Comparison of ENCODE assay signal across 24 cellular contexts in genomic region chr13:28778308-28779215, GRCh38. TPM values are rescaled to one million over a fixed set of nuclear protein-coding genes. Genes with fewer than 3 reads are reported as not detected.
A peak's percentile ranks its signal among the peaks of the same experiment; 100 is the strongest.
DNase-seq lines count a peak whose midpoint lies in the region; ATAC-seq and TF ChIP-seq lines count a peak whose summit lies in the region.
"Had no signal": no experiment of that assay in that cellular context is flagged by ENCODE, and none has a peak within 500 bp of the region (broad histone marks: within the 10 kb centered on the region; RNA-seq: fewer than 3 reads in every experiment).

No MANE protein-coding gene starts in this region.

- H2BK12ac ChIP-seq in neuronal stem cell (ENCODE audit: low read length) = peak overlapping the region; percentile 41

- H2BK120ac ChIP-seq in neuronal stem cell (ENCODE audit: low read depth, low read length) = no peak overlapping the region

- H2AFZ ChIP-seq in neuronal stem cell (ENCODE audit: low read length) = no peak overlapping the region
- H2AFZ ChIP-seq: GM23338 had no signal

- H3K9me3 ChIP-seq in neuronal stem cell (replicated peaks in 1 of 2; ENCODE audit: control insufficient read depth in 2 of 2, insufficient read depth in 1 of 2, low read depth in 1 of 2, low read length in 2 of 2) = peaks cover 0 to 2% of the 10 kb centered on the region in 2 donors
- peaks cover 0 to 9% (median 6%) of the 10 kb centered on the region in 8 donors for H3K9me3 ChIP-seq in spleen
- H3K9me3 ChIP-seq in aorta (ENCODE audit: control insufficient read depth, low read length) = peaks cover 2% of the 10 kb centered on the region
- H3K9me3 ChIP-seq: A549, BE2C had no signal

- no peaks in the 10 kb centered on the region for H3K27me3 ChIP-seq in neuronal stem cell (ENCODE audit: control insufficient read depth in 3 of 3, insufficient read depth in 3 of 3, low read depth in 1 of 3, low read length in 3 of 3)
- H3K27me3 ChIP-seq in spleen (replicated peaks in 1 of 7) = peaks cover 0 to 26% (median 0%) of the 10 kb centered on the region in 7 donors
- H3K27me3 ChIP-seq in aorta (ENCODE audit: control insufficient read depth in 1 of 2, insufficient read depth in 2 of 2, low read length in 1 of 2) = no peaks in the 10 kb centered on the region
- H3K27me3 ChIP-seq: BLaER1 treated with 17β-estradiol and CSF1 and Interleukin-3, amounts not matched to agents 10 nM and 100 nM had no signal

- H3K27ac ChIP-seq in neuronal stem cell (replicated peaks; ENCODE audit: low read length) (no peak overlapping the region), spleen (no peak overlapping the region), aorta (ENCODE audit: low read depth in 1 of 2, low read length in 2 of 2) (no peak overlapping the region)
- H3K27ac ChIP-seq: A549; BLaER1 treated with 17β-estradiol and CSF1 and Interleukin-3, amounts not matched to agents 10 nM and 100 nM had no signal

- H4K91ac ChIP-seq in neuronal stem cell (ENCODE audit: low read depth, low read length, poor library complexity) = no peak overlapping the region

- H2AK5ac ChIP-seq in neuronal stem cell (ENCODE audit: low read depth, low read length) = peak overlapping the region; percentile 56

- peak; percentile 42 for DNase-seq in left lobe of liver (ENCODE audit: low spot score)
- DNase-seq in neuronal stem cell (ENCODE audit: low spot score) = no peak
- peak; percentile 64 for DNase-seq in spleen
- peak in 1 of 2 donors; percentile 73 for DNase-seq in aorta
- no peak for DNase-seq in NCI-H510A treated with DMSO at 0.1 percent for 48 hours (lab: John Stamatoyannopoulos, UW)
- DNase-seq in NCI-H2029 (lab: John Stamatoyannopoulos, UW) = no peak
- DNase-seq in DMS79 treated with DMSO at 0.1 percent for 48 hours (lab: John Stamatoyannopoulos, UW) = no peak
- DNase-seq: 8988T; ACHN; AML-193; BE2C; CD4-positive, alpha-beta T cell; CD8-positive, alpha-beta memory T cell; DMS 273 treated with DMSO at 0.1 percent for 48 hours; DMS79; GF-D8; H9; HFFc6 had no signal

- no peak overlapping the region for H3K4ac ChIP-seq in neuronal stem cell (ENCODE audit: low read length)

- H2BK5ac ChIP-seq in neuronal stem cell (ENCODE audit: low read length) = no peak overlapping the region

- no peak overlapping the region for H3K23ac ChIP-seq in neuronal stem cell (ENCODE audit: low read depth, low read length, poor library complexity)

- ATAC-seq in left lobe of liver = no peak
- peak; percentile 65 for ATAC-seq in aorta (ENCODE audit: low FRiP score)
- ATAC-seq: A549, GM23338, HCT116 had no signal

- H3K4me1 ChIP-seq in neuronal stem cell (ENCODE audit: control insufficient read depth in 2 of 2, insufficient read depth in 1 of 2, low read depth in 1 of 2, low read length in 2 of 2) (no peaks in the 10 kb centered on the region), spleen (no peaks in the 10 kb centered on the region), aorta (ENCODE audit: control insufficient read depth in 1 of 2, insufficient read depth in 2 of 2, low read length in 2 of 2) (no peaks in the 10 kb centered on the region)
- H3K4me1 ChIP-seq: A549; BE2C; BLaER1 treated with 17β-estradiol and CSF1 and Interleukin-3, amounts not matched to agents 10 nM and 100 nM had no signal

- no peak overlapping the region for H3K4me2 ChIP-seq in neuronal stem cell (ENCODE audit: insufficient read depth, low read length, poor library complexity, severe bottlenecking)
- H3K4me2 ChIP-seq: A549; BLaER1 treated with 17β-estradiol and CSF1 and Interleukin-3, amounts not matched to agents 10 nM and 100 nM; GM23338 had no signal

- no peaks in the 10 kb centered on the region for H3K79me1 ChIP-seq in neuronal stem cell (ENCODE audit: low read depth, low read length)

- no CpG with 5 or more reads among the region's 48 CpGs for WGBS in neuronal stem cell (ENCODE audit: extremely low coverage in 2 of 2, insufficient read length in 2 of 2, insufficient replicate concordance in 1 of 2), 2 donors
- 89 to 97% (median 94%) methylated on average over 42 to 48 of the region's 48 CpGs for WGBS in spleen, 5 donors
- WGBS in aorta, 2 donors = 94 to 95% methylated on average over 48 of the region's 48 CpGs

- no peak overlapping the region for H3K4me3 ChIP-seq in neuronal stem cell (ENCODE audit: low read length in 2 of 2)
- no peak overlapping the region for H3K4me3 ChIP-seq in spleen
- no peak overlapping the region for H3K4me3 ChIP-seq in aorta (ENCODE audit: low read length in 2 of 2)
- H3K4me3 ChIP-seq: A549; BLaER1 treated with 17β-estradiol and CSF1 and Interleukin-3, amounts not matched to agents 10 nM and 100 nM; GM23338 had no signal

- peak overlapping the region; percentile 71 for H3K18ac ChIP-seq in neuronal stem cell (ENCODE audit: low read length)

- H2BK15ac ChIP-seq in neuronal stem cell (ENCODE audit: low read length) = no peak overlapping the region

- no peak for TF ChIP-seq CTCF in spleen (IDR thresholded peaks at IDR 0.05 in 8 of 11, conservative IDR thresholded peaks at IDR 0.05 in 3 of 11)

- peak overlapping the region; percentile 82 for H3K14ac ChIP-seq in neuronal stem cell (ENCODE audit: low read length)

- intact Hi-C loops in spleen (cut with DNase I; ENCODE audit: low total_unique reads) = no loop called here
- intact Hi-C loops in aorta (cut with DNase I) = no loop called here

- peak overlapping the region; percentile 65 for H4K8ac ChIP-seq in neuronal stem cell (ENCODE audit: low read depth, low read length)

- no peak for TF ChIP-seq POLR2A in spleen (IDR thresholded peaks at IDR 0.05)

- peak overlapping the region; percentile 70 for H3K9ac ChIP-seq in neuronal stem cell (ENCODE audit: low read depth, low read length, poor library complexity)
- H3K9ac ChIP-seq: BLaER1 treated with 17β-estradiol and CSF1 and Interleukin-3, amounts not matched to agents 10 nM and 100 nM had no signal

- H3K36me3 ChIP-seq in neuronal stem cell (replicated peaks in 1 of 2; ENCODE audit: control insufficient read depth in 2 of 2, insufficient read depth in 2 of 2, low read length in 2 of 2) = no peaks in the 10 kb centered on the region
- H3K36me3 ChIP-seq in spleen = no peaks in the 10 kb centered on the region
- no peaks in the 10 kb centered on the region for H3K36me3 ChIP-seq in aorta (ENCODE audit: control insufficient read depth in 1 of 2, insufficient read depth in 2 of 2, low read length in 1 of 2)
- H3K36me3 ChIP-seq: BE2C; BLaER1 treated with 17β-estradiol and CSF1 and Interleukin-3, amounts not matched to agents 10 nM and 100 nM had no signal

RNA-seq across cellular contexts. Expression of gene MTUS2, which starts 41.6 kb away (rescaled TPM):
- 0.53 TPM for total RNA-seq in left lobe of liver
- polyA plus RNA-seq in neuronal stem cell (2013, experiment 1 of 2) = 0.13 TPM
- polyA plus RNA-seq in neuronal stem cell (2013, experiment 2 of 2) = 0.18 TPM
- 1 to 10 TPM in 4 of 7 donors, under 1 TPM in 3; 0.26 to 3.2 (median 1.1) TPM for total RNA-seq in spleen
- polyA plus RNA-seq in spleen = under 1 TPM; 0.20 to 0.85 (median 0.22) TPM
- total RNA-seq in aorta = 10 to 100 TPM in 1 of 2 donors, 1 to 10 TPM in 1; 5.1 to 12.1 TPM
- polyA plus RNA-seq in aorta = 10 to 100 TPM in 1 of 2 donors, 1 to 10 TPM in 1; 3.5 to 12.1 TPM
- total RNA-seq: CD8-positive, alpha-beta memory T cell; G401 had no signal
- polyA plus RNA-seq: A549, CD14-positive monocyte had no signal

RNA-seq across cellular contexts. Expression of gene SLC46A3, which starts 59.8 kb away (rescaled TPM):
- total RNA-seq in left lobe of liver (39.2 TPM), spleen (10 to 100 TPM; 15.2 to 41.0 (median 31.0) TPM), aorta (10 to 100 TPM in 1 of 2 donors, 1 to 10 TPM in 1; 6.7 to 15.1 TPM)
- polyA plus RNA-seq in neuronal stem cell (2013, experiment 1 of 2) = 0.20 TPM
- 0.28 TPM for polyA plus RNA-seq in neuronal stem cell (2013, experiment 2 of 2)
- polyA plus RNA-seq in spleen (10 to 100 TPM; 10.0 to 15.4 (median 10.5) TPM), aorta (1 to 10 TPM; 7.6 to 9.3 TPM)
- total RNA-seq: G401 had no signal

Comparison
In these comparisons a context has a peak if more than half of its experiments do, and no peak if none do; other contexts are left out.
1. DNase-seq: peak in left lobe of liver (single experiment) and spleen (single experiment); none in neuronal stem cell (single experiment), NCI-H510A treated with DMSO at 0.1 percent for 48 hours (single experiment), NCI-H2029 (single experiment) and DMS79 treated with DMSO at 0.1 percent for 48 hours (single experiment).